18 cellular contexts compared by ENCODE assay signal in the genomic region with DNA sequence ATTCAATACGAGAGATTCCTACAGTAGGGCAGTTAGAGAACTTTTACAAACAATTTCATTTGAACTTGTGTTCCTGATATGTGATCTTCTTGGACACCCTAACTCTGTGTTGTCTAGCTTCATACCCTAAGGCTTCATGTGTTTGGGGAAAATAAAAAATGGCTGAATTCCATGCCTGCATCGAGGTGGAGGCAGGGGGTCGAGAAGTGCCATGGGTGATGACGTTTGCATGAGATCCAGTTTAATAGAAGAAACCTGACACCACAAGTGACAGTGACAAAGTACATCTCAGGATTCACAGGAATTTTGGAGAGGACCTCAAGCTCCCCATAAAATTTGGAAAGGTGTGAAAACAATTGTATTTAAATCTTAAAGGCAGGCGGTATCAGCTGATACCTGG.
A peak's percentile ranks its signal among the peaks of the same experiment; 100 is the strongest.
DNase-seq lines count a peak whose midpoint lies in the region; ATAC-seq, FAIRE-seq and TF ChIP-seq lines count a peak whose summit lies in the region.
"Had no signal": no experiment of that assay in that cellular context is flagged by ENCODE, and none has a peak within 500 bp of the region (broad histone marks: within the 10 kb centered on the region; RNA-seq: fewer than 3 reads in every experiment).

No MANE protein-coding gene starts in this region.

- H2BK15ac ChIP-seq in mesendoderm (replicated peaks; ENCODE audit: low read depth), result no peak overlapping the region
- no peak overlapping the region for H2BK15ac ChIP-seq in neuronal stem cell (ENCODE audit: low read length)

- H3K4me1 ChIP-seq in HepG2 (ENCODE audit: insufficient read depth, low read length), result no peaks in the 10 kb centered on the region
- H3K4me1 ChIP-seq in right lobe of liver, result no peaks in the 10 kb centered on the region
- H3K4me1 ChIP-seq in mesendoderm (ENCODE audit: control insufficient read depth, low read depth, low read length), result no peaks in the 10 kb centered on the region
- H3K4me1 ChIP-seq in neuronal stem cell (ENCODE audit: control insufficient read depth in 2 of 2, insufficient read depth in 1 of 2, low read depth in 1 of 2, low read length in 2 of 2), result no peaks in the 10 kb centered on the region
- H3K4me1 ChIP-seq in SK-N-SH (ENCODE audit: control insufficient read depth in 1 of 2, insufficient read depth in 2 of 2, low read depth in 1 of 2, low read length in 1 of 2), result no peaks in the 10 kb centered on the region
- H3K4me1 ChIP-seq: BLaER1, HAP-1 had no signal

- TF ChIP-seq RAD21 in HepG2 (CRISPR knock-in tag; IDR thresholded peaks at IDR 0.05) (no peak), SK-N-SH (IDR thresholded peaks at IDR 0.05; ENCODE audit: low read length) (no peak)

- 15% methylated on average over 5 of the region's 5 CpGs for WGBS in HepG2 (ENCODE audit: low lambda C conversion rate)
- WGBS in right lobe of liver (ENCODE audit: insufficient coverage, low coverage, low lambda C conversion rate, missing lambda C conversion rate), result 77% methylated on average over 4 of the region's 5 CpGs
- no CpG with 5 or more reads among the region's 5 CpGs for WGBS in mesendoderm (ENCODE audit: extremely low coverage, insufficient coverage, low lambda C conversion rate)
- no CpG with 5 or more reads among the region's 5 CpGs for WGBS in neuronal stem cell (ENCODE audit: extremely low coverage in 2 of 2, insufficient read length in 2 of 2, insufficient replicate concordance in 1 of 2), 2 donors
- 72% methylated on average over 5 of the region's 5 CpGs for WGBS in SK-N-SH (ENCODE audit: low lambda C conversion rate)

- H3K27ac ChIP-seq in HepG2 (ENCODE audit: extremely low read length, insufficient read depth, low read length), result no peak overlapping the region
- H3K27ac ChIP-seq in right lobe of liver, result no peak overlapping the region
- H3K27ac ChIP-seq in mesendoderm (ENCODE audit: low read depth, low read length), result no peak overlapping the region
- H3K27ac ChIP-seq in neuronal stem cell (replicated peaks; ENCODE audit: low read length), result no peak overlapping the region
- H3K27ac ChIP-seq in SK-N-SH (ENCODE audit: low read depth in 2 of 2, low read length in 1 of 2), result no peak overlapping the region
- H3K27ac ChIP-seq: BLaER1, HL-60 had no signal

- no peaks in the 10 kb centered on the region for H3F3A ChIP-seq in SK-N-SH (replicated peaks; ENCODE audit: insufficient read depth)

- no peak for TF ChIP-seq POLR2A in HepG2 (IDR thresholded peaks at IDR 0.05; ENCODE audit: insufficient read depth in 1 of 2, low read depth in 2 of 2, low read length in 2 of 2)
- no peak for TF ChIP-seq POLR2A in right lobe of liver (IDR thresholded peaks at IDR 0.05)

- no peak overlapping the region for H2AK5ac ChIP-seq in mesendoderm (ENCODE audit: low read length)
- H2AK5ac ChIP-seq in neuronal stem cell (ENCODE audit: low read depth, low read length), result no peak overlapping the region

- POLR2A ChIA-PET in HepG2 (lab: Yijun Ruan, JAX), result no interaction called here
- POLR2A ChIA-PET in HEK293T (lab: Yijun Ruan, JAX), result no interaction called here
- POLR2A ChIA-PET in SK-N-SH (lab: Yijun Ruan, JAX), result no interaction called here

- ATAC-seq in HepG2, result no peak
- no peak for ATAC-seq in right lobe of liver
- ATAC-seq: K562 had no signal

- no peaks in the 10 kb centered on the region for H3K79me2 ChIP-seq in HepG2 (ENCODE audit: insufficient read depth, low read length)
- no peaks in the 10 kb centered on the region for H3K79me2 ChIP-seq in mesendoderm (ENCODE audit: control insufficient read depth, insufficient read depth, low read length)
- no peaks in the 10 kb centered on the region for H3K79me2 ChIP-seq in SK-N-SH (ENCODE audit: insufficient read depth)

- H3K23ac ChIP-seq in mesendoderm (ENCODE audit: low read length) (no peak overlapping the region), neuronal stem cell (ENCODE audit: low read depth, low read length, poor library complexity) (no peak overlapping the region)

- DNase-seq in HepG2 (ENCODE audit: low spot score) (no peak), right lobe of liver (no peak), HEK293T (ENCODE audit: extremely low spot score) (peak; percentile 28), mesendoderm (peak; percentile 51), neuronal stem cell (ENCODE audit: low spot score) (no peak), NCI-H446 treated with DMSO at 0.1 percent for 48 hours (lab: John Stamatoyannopoulos, UW) (no peak), G401 (ENCODE audit: low spot score) (no peak), SK-N-SH (no peak)
- DNase-seq: CD4-positive, alpha-beta memory T cell; DMS153; DMS79; GF-D8; IMR-90 had no signal

- BruUV-seq in HepG2 (replicated peaks; lab: Mats Ljungman, UMichigan), result no TSS peak

- H4K8ac ChIP-seq in mesendoderm (ENCODE audit: low read depth, low read length), result no peak overlapping the region
- H4K8ac ChIP-seq in neuronal stem cell (ENCODE audit: low read depth, low read length), result no peak overlapping the region

- 0 out of 2 replicates have a peak, but pooled peaks cover 3% of the 10 kb centered on the region for H3K9me3 ChIP-seq in HepG2 (ENCODE audit: low read length)
- no peaks in the 10 kb centered on the region for H3K9me3 ChIP-seq in right lobe of liver
- H3K9me3 ChIP-seq in neuronal stem cell (replicated peaks in 1 of 2; ENCODE audit: control insufficient read depth in 2 of 2, insufficient read depth in 1 of 2, low read depth in 1 of 2, low read length in 2 of 2), result no peaks in the 10 kb centered on the region
- H3K9me3 ChIP-seq in SK-N-SH, result no peaks in the 10 kb centered on the region
- H3K9me3 ChIP-seq: HAP-1 had no signal

- no peak overlapping the region for H4K91ac ChIP-seq in neuronal stem cell (ENCODE audit: low read depth, low read length, poor library complexity)

- H2BK120ac ChIP-seq in mesendoderm (ENCODE audit: low read depth, low read length) (no peak overlapping the region), neuronal stem cell (ENCODE audit: low read depth, low read length) (no peak overlapping the region)

- H3K4ac ChIP-seq in mesendoderm (ENCODE audit: low read depth, low read length), result no peak overlapping the region
- no peak overlapping the region for H3K4ac ChIP-seq in neuronal stem cell (ENCODE audit: low read length)

- H3K27me3 ChIP-seq in HepG2 (ENCODE audit: control insufficient read depth in 1 of 2, insufficient read depth in 2 of 2, low read length in 2 of 2), result no peaks in the 10 kb centered on the region
- H3K27me3 ChIP-seq in right lobe of liver, result no peaks in the 10 kb centered on the region
- no peaks in the 10 kb centered on the region for H3K27me3 ChIP-seq in mesendoderm (ENCODE audit: insufficient read depth, low read length, poor library complexity)
- no peaks in the 10 kb centered on the region for H3K27me3 ChIP-seq in neuronal stem cell (ENCODE audit: control insufficient read depth in 3 of 3, insufficient read depth in 3 of 3, low read depth in 1 of 3, low read length in 3 of 3)
- no peaks in the 10 kb centered on the region for H3K27me3 ChIP-seq in SK-N-SH (ENCODE audit: insufficient read depth)
- H3K27me3 ChIP-seq: BLaER1 had no signal

- H2BK5ac ChIP-seq in mesendoderm (ENCODE audit: low read length) (no peak overlapping the region), neuronal stem cell (ENCODE audit: low read length) (no peak overlapping the region)

- H3K14ac ChIP-seq in neuronal stem cell (ENCODE audit: low read length), result no peak overlapping the region

- H3K4me2 ChIP-seq in HepG2 (ENCODE audit: low read depth, low read length) (no peak overlapping the region), mesendoderm (ENCODE audit: low read length) (no peak overlapping the region), neuronal stem cell (ENCODE audit: insufficient read depth, low read length, poor library complexity, severe bottlenecking) (no peak overlapping the region), SK-N-SH (no peak overlapping the region)
- H3K4me2 ChIP-seq: BLaER1 had no signal

- H4K20me1 ChIP-seq in HepG2 (ENCODE audit: insufficient read depth, low read length) (no peaks in the 10 kb centered on the region), SK-N-SH (ENCODE audit: insufficient read depth) (no peaks in the 10 kb centered on the region)
- H4K20me1 ChIP-seq: BLaER1 had no signal

- H3K18ac ChIP-seq in mesendoderm (ENCODE audit: low read length) (no peak overlapping the region), neuronal stem cell (ENCODE audit: low read length) (no peak overlapping the region)

- intact Hi-C loops in HepG2 (cut with micrococcal nuclease; ENCODE audit: unreplicated experiment), result loop anchor here (10.0 kb wide), 1 partner anchor 134 kb away; no protein-coding TSS in a partner anchor
- intact Hi-C loops in right lobe of liver (cut with DNase I), result loop anchor here in 1 of 2 donors (10.0 kb wide), 2 partner anchors 274 to 344 kb away; no protein-coding TSS in a partner anchor

- H4K5ac ChIP-seq in mesendoderm (ENCODE audit: low read length), result no peak overlapping the region

- TF ChIP-seq EP300 in HepG2 (IDR thresholded peaks at IDR 0.05; ENCODE audit: low read depth in 2 of 2, low read length in 2 of 2) (no peak), HepG2 (CRISPR knock-in tag; IDR thresholded peaks at IDR 0.05; ENCODE audit: borderline replicate concordance) (no peak), SK-N-SH (IDR thresholded peaks at IDR 0.05; ENCODE audit: borderline replicate concordance in 1 of 2, low read depth in 1 of 2, low read length in 1 of 2) (no peak)

- H3K9ac ChIP-seq in HepG2 (ENCODE audit: insufficient read depth, low read depth, low read length) (no peak overlapping the region), mesendoderm (ENCODE audit: low read length) (no peak overlapping the region), neuronal stem cell (ENCODE audit: low read depth, low read length, poor library complexity) (no peak overlapping the region), SK-N-SH (no peak overlapping the region)
- H3K9ac ChIP-seq: BLaER1 had no signal

- no peak overlapping the region for H2BK12ac ChIP-seq in neuronal stem cell (ENCODE audit: low read length)

- CTCF ChIA-PET in HepG2 (lab: Yijun Ruan, JAX; ENCODE audit: low intra/inter-chr PET ratio, low total read pairs) (no interaction called here), HEK293T (lab: Yijun Ruan, JAX) (no interaction called here), SK-N-SH (lab: Yijun Ruan, JAX) (interaction anchor here (0.6 to 10.4 kb wide), 5 partner anchors 11 to 457 kb away, joined by 3 to 52 read pairs (median 3); no protein-coding TSS in a partner anchor)

- H3K79me1 ChIP-seq in mesendoderm (ENCODE audit: low read length) (no peaks in the 10 kb centered on the region), neuronal stem cell (ENCODE audit: low read depth, low read length) (no peaks in the 10 kb centered on the region)

- TF ChIP-seq CTCF in HepG2 (CRISPR knock-in tag; IDR thresholded peaks at IDR 0.05) (no peak), right lobe of liver (IDR thresholded peaks at IDR 0.05) (no peak), SK-N-SH (IDR thresholded peaks at IDR 0.05) (no peak)

- FAIRE-seq in HepG2 (lab: Jason Lieb, UNC), result no peak
- FAIRE-seq: A204.1, K562 had no signal

- no peaks in the 10 kb centered on the region for H3K9me2 ChIP-seq in SK-N-SH

- in situ Hi-C loops in HepG2 (cut with HindIII; ENCODE audit: extremely low pct_ligation_motif_present, low pct_unique_long_range_greater_than_20kb), result loop anchor here (25.0 kb wide), 1 partner anchor 446 kb away; no protein-coding TSS in a partner anchor
- in situ Hi-C loops in G401 (cut with HindIII; ENCODE audit: low sequenced_read_pairs), result no loop called here

- H2AFZ ChIP-seq in HepG2 (ENCODE audit: low read length) (peak overlapping the region; percentile 62), neuronal stem cell (ENCODE audit: low read length) (peak overlapping the region; percentile 74), SK-N-SH (ENCODE audit: low read depth) (no peak overlapping the region)

- H3K4me3 ChIP-seq in HepG2 (replicated peaks in 1 of 3; ENCODE audit: insufficient read depth in 1 of 3, low read depth in 2 of 3, low read length in 3 of 3) (no peak overlapping the region), right lobe of liver (no peak overlapping the region), mesendoderm (ENCODE audit: low read length) (no peak overlapping the region), neuronal stem cell (ENCODE audit: low read length in 2 of 2) (no peak overlapping the region), SK-N-SH (ENCODE audit: low read depth in 2 of 2, low read length in 1 of 2) (no peak overlapping the region)
- H3K4me3 ChIP-seq: BLaER1, HAP-1, K562 had no signal

- no peak overlapping the region for H3K56ac ChIP-seq in mesendoderm (ENCODE audit: low read length)

- H3K36me3 ChIP-seq in HepG2 (replicated peaks in 1 of 2; ENCODE audit: control insufficient read depth in 1 of 2, insufficient read depth in 2 of 2, low read length in 2 of 2) (no peaks in the 10 kb centered on the region), right lobe of liver (no peaks in the 10 kb centered on the region), mesendoderm (ENCODE audit: control insufficient read depth, insufficient read depth, low read length) (no peaks in the 10 kb centered on the region), neuronal stem cell (replicated peaks in 1 of 2; ENCODE audit: control insufficient read depth in 2 of 2, insufficient read depth in 2 of 2, low read length in 2 of 2) (no peaks in the 10 kb centered on the region), SK-N-SH (replicated peaks in 1 of 2; ENCODE audit: control insufficient read depth in 1 of 2, insufficient read depth in 2 of 2, low read length in 1 of 2) (no peaks in the 10 kb centered on the region)
- H3K36me3 ChIP-seq: BLaER1, HAP-1 had no signal

Comparison
In these comparisons a context has a peak if more than half of its experiments do, and no peak if none do; other contexts are left out.
1. DNase-seq: peak in HEK293T (single experiment) and mesendoderm (single experiment); none in HepG2 (single experiment), right lobe of liver (0 of 3), neuronal stem cell (single experiment), NCI-H446 treated with DMSO at 0.1 percent for 48 hours (single experiment), G401 (single experiment) and SK-N-SH (single experiment).